1 cellular context compared by ENCODE assay signal in the genomic region with DNA sequence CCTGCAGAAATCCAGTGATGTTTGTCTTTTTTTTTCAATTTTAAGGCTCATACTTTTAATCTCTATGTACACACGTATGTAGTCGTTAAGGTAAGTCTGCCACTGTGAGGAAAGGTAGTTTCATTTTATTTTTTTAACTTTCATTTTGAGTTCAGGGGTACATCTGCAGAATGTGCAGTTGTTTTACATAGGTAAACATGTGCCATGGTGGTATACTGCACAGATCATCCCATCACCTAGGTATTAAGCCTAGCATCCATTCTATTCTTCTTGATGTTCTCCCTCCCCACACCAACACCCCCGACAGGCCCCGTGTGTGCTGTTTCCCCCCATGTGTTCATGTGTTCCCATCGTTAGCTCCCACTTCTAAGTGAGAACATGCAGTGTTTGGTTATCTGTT.
TF ChIP-seq lines count a peak whose summit lies in the region.

No MANE protein-coding gene starts in this region.

TF ChIP-seq in GM23338, 12 proteins besides CTCF, POLR2A, EP300 and RAD21:
- TF ChIP-seq REST (IDR thresholded peaks at IDR 0.05; ENCODE audit: unreplicated experiment) = no peak
- TF ChIP-seq NANOG (IDR thresholded peaks at IDR 0.05; ENCODE audit: borderline replicate concordance) = no peak
- TF ChIP-seq ETS1 (IDR thresholded peaks at IDR 0.05) = no peak
- no peak for TF ChIP-seq EZH2 (IDR thresholded peaks at IDR 0.05; ENCODE audit: low read depth, unreplicated experiment)
- no peak for TF ChIP-seq JUNB (IDR thresholded peaks at IDR 0.05; ENCODE audit: unreplicated experiment)
- TF ChIP-seq CREB1 (CRISPR knock-in tag; IDR thresholded peaks at IDR 0.05; ENCODE audit: low read depth) = no peak
- TF ChIP-seq, protein P1, sequence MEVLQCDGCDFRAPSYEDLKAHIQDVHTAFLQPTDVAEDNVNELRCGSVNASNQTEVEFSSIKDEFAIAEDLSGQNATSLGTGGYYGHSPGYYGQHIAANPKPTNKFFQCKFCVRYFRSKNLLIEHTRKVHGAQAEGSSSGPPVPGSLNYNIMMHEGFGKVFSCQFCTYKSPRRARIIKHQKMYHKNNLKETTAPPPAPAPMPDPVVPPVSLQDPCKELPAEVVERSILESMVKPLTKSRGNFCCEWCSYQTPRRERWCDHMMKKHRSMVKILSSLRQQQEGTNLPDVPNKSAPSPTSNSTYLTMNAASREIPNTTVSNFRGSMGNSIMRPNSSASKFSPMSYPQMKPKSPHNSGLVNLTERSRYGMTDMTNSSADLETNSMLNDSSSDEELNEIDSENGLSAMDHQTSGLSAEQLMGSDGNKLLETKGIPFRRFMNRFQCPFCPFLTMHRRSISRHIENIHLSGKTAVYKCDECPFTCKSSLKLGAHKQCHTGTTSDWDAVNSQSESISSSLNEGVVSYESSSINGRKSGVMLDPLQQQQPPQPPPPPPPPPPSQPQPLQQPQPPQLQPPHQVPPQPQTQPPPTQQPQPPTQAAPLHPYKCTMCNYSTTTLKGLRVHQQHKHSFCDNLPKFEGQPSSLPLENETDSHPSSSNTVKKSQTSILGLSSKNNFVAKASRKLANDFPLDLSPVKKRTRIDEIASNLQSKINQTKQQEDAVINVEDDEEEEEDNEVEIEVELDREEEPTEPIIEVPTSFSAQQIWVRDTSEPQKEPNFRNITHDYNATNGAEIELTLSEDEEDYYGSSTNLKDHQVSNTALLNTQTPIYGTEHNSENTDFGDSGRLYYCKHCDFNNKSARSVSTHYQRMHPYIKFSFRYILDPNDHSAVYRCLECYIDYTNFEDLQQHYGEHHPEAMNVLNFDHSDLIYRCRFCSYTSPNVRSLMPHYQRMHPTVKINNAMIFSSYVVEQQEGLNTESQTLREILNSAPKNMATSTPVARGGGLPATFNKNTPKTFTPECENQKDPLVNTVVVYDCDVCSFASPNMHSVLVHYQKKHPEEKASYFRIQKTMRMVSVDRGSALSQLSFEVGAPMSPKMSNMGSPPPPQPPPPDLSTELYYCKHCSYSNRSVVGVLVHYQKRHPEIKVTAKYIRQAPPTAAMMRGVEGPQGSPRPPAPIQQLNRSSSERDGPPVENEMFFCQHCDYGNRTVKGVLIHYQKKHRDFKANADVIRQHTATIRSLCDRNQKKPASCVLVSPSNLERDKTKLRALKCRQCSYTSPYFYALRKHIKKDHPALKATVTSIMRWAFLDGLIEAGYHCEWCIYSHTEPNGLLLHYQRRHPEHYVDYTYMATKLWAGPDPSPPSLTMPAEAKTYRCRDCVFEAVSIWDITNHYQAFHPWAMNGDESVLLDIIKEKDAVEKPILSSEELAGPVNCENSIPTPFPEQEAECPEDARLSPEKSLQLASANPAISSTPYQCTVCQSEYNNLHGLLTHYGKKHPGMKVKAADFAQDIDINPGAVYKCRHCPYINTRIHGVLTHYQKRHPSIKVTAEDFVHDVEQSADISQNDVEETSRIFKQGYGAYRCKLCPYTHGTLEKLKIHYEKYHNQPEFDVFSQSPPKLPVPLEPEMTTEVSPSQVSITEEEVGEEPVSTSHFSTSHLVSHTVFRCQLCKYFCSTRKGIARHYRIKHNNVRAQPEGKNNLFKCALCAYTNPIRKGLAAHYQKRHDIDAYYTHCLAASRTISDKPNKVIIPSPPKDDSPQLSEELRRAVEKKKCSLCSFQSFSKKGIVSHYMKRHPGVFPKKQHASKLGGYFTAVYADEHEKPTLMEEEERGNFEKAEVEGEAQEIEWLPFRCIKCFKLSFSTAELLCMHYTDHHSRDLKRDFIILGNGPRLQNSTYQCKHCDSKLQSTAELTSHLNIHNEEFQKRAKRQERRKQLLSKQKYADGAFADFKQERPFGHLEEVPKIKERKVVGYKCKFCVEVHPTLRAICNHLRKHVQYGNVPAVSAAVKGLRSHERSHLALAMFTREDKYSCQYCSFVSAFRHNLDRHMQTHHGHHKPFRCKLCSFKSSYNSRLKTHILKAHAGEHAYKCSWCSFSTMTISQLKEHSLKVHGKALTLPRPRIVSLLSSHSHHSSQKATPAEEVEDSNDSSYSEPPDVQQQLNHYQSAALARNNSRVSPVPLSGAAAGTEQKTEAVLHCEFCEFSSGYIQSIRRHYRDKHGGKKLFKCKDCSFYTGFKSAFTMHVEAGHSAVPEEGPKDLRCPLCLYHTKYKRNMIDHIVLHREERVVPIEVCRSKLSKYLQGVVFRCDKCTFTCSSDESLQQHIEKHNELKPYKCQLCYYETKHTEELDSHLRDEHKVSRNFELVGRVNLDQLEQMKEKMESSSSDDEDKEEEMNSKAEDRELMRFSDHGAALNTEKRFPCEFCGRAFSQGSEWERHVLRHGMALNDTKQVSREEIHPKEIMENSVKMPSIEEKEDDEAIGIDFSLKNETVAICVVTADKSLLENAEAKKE (CRISPR knock-in tag; IDR thresholded peaks at IDR 0.05) = no peak
- no peak for TF ChIP-seq POLR2AphosphoS5 (IDR thresholded peaks at IDR 0.05; ENCODE audit: low read depth)
- TF ChIP-seq ZNF331 (CRISPR knock-in tag; IDR thresholded peaks at IDR 0.05; ENCODE audit: low read depth) = no peak
- no peak for TF ChIP-seq EZH2phosphoT487 (IDR thresholded peaks at IDR 0.05; ENCODE audit: unreplicated experiment)
- TF ChIP-seq ZNF114 (CRISPR knock-in tag; IDR thresholded peaks at IDR 0.05) = no peak
- TF ChIP-seq STAT1 (IDR thresholded peaks at IDR 0.05; ENCODE audit: unreplicated experiment) = no peak
